Comparison of ENCODE assay signal across 7 cellular contexts in the genomic region with DNA sequence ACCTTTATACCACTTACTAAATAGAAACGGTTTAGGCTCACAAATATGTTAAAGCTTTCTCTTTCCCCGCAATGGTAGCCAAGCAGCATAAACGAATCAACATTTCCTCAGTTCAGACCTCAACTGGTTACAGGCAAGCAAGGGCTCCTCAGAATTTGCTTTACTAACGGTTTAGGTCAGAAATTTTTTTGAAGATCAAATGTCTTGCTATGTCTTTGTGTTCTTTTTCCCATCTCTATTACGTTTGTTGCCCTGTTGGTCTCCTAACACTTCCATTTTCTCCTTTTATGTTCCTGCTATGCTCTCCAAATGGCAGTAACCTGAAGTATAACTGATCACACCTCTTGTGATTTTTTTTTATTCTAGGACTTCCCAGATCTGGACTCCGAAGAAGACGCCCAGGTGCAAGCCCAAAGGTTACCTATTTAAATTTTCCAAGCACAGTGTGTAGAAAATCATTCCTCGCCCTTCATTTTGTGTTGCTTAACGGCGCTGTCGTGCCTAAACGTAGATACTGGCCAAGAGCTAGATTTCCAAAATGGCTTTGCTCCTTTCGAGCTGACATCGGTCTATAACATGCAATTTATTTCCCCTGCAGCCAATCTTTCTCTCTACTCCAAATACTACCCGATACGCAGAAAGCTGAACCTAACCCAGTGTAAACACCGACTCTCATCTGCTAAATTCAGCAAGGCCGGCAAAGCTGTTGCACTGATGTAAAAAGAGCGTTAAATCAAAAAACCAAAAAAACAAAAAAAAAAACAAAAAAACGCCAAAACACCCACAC. TPM values are rescaled to one million over a fixed set of nuclear protein-coding genes. Genes with fewer than 3 reads are reported as not detected.
DNase-seq lines count a peak whose midpoint lies in the region; ATAC-seq and TF ChIP-seq lines count a peak whose summit lies in the region.

No MANE protein-coding gene starts in this region.

- in situ Hi-C loops in GM13976 (cut with MboI; ENCODE audit: low sequenced_read_pairs, unreplicated experiment): no loop called here

- no peaks in the 10 kb centered on the region for H3K36me3 ChIP-seq in stomach

- ATAC-seq in HG02642 (IDR thresholded peaks at IDR 0.05; ENCODE audit: poor library complexity, unreplicated experiment): peak; percentile 12

- TF ChIP-seq EP300 in stomach (IDR thresholded peaks at IDR 0.05): no peak

- peak overlapping the region; percentile 89 for H3K4me3 Mint-ChIP-seq in T-helper 2 cell treated with Interferon-gamma antibody and Interleukin-4, amounts not matched to agents 5 μg/mL and 100 μg/mL, for 36 hours

- peaks cover 14 to 54% (median 35%) of the 10 kb centered on the region in 4 donors for H3K4me1 ChIP-seq in stomach

- peaks cover 44% of the 10 kb centered on the region for H3K4me1 Mint-ChIP-seq in T-helper 2 cell treated with Interferon-gamma antibody and Interleukin-4, amounts not matched to agents 5 μg/mL and 100 μg/mL, for 36 hours (ENCODE audit: low read depth)

- no peaks in the 10 kb centered on the region for H3K9me3 ChIP-seq in stomach

- intact Hi-C loops in stomach (cut with DNase I; ENCODE audit: low total_unique reads): no loop called here

- peaks cover 23% of the 10 kb centered on the region for H3K36me3 Mint-ChIP-seq in T-helper 2 cell treated with Interferon-gamma antibody and Interleukin-4, amounts not matched to agents 5 μg/mL and 100 μg/mL, for 36 hours (ENCODE audit: low read depth)

- peak overlapping the region; percentile 70 to 89 (median 82) for H3K4me3 ChIP-seq in stomach

- peak; percentile 37 for DNase-seq in GM13976 (ENCODE audit: low spot score)
- peak; percentile 83 for DNase-seq in NCI-H1105 (lab: John Stamatoyannopoulos, UW)
- peak; percentile 56 for DNase-seq in T-helper 2 cell treated with Interferon-gamma antibody and Interleukin-4, amounts not matched to agents 5 μg/mL and 100 μg/mL, for 36 hours (ENCODE audit: low spot score)
- DNase-seq in dedifferentiated amniotic fluid mesenchymal stem cell (ENCODE audit: extremely low spot score): peak; percentile 49
- DNase-seq in lung microvascular endothelial cell (ENCODE audit: low read depth in 2 of 2): peak; percentile 71 to 79
- no peak for DNase-seq in stomach

- no peak for TF ChIP-seq POLR2A in stomach (IDR thresholded peaks at IDR 0.05)

- no peaks in the 10 kb centered on the region for H3K9me3 Mint-ChIP-seq in T-helper 2 cell treated with Interferon-gamma antibody and Interleukin-4, amounts not matched to agents 5 μg/mL and 100 μg/mL, for 36 hours

- peak overlapping the region; percentile 95 to 98 (median 97) for H3K27ac ChIP-seq in stomach

- H3K27ac Mint-ChIP-seq in T-helper 2 cell treated with Interferon-gamma antibody and Interleukin-4, amounts not matched to agents 5 μg/mL and 100 μg/mL, for 36 hours: peak overlapping the region; percentile 98

- TF ChIP-seq CTCF in GM13976 (IDR thresholded peaks at IDR 0.05; ENCODE audit: borderline replicate concordance, control extremely low read depth, extremely low read depth, insufficient read depth, missing control alignments) (no peak), stomach (IDR thresholded peaks at IDR 0.05) (no peak)

- no peaks in the 10 kb centered on the region for H3K27me3 ChIP-seq in stomach

- H3K27me3 Mint-ChIP-seq in T-helper 2 cell treated with Interferon-gamma antibody and Interleukin-4, amounts not matched to agents 5 μg/mL and 100 μg/mL, for 36 hours (ENCODE audit: low read depth): no peaks in the 10 kb centered on the region

- 0 to 1% (median 1%) methylated on average over 20 of the region's 20 CpGs for whole genome bisulfite sequencing in stomach, 5 donors

RNA-seq across cellular contexts. Expression of a gene that starts 0.7 kb away (rescaled TPM):
- total RNA-seq in lung microvascular endothelial cell (16.5 and 19.2 TPM in 2 replicates), stomach (10 to 100 TPM in 3 of 5 donors, 1 to 10 TPM in 1, under 1 TPM in 1; 0.87 to 39.7 (median 17.9) TPM)
- polyA plus RNA-seq in stomach: 10 to 100 TPM; 13.5 to 15.1 (median 13.9) TPM

RNA-seq across cellular contexts. Expression of a gene that starts 41.7 kb away (rescaled TPM):
- 9.2 and 11.7 TPM in 2 replicates for total RNA-seq in lung microvascular endothelial cell
- total RNA-seq in stomach: 10 to 100 TPM in 4 of 5 donors, under 1 TPM in 1; 0.29 to 85.7 (median 30.1) TPM
- polyA plus RNA-seq in stomach: 1 to 10 TPM; 2.0 to 4.1 (median 3.4) TPM
